ENCODE assay signal across 8 cellular contexts in the genomic region with DNA sequence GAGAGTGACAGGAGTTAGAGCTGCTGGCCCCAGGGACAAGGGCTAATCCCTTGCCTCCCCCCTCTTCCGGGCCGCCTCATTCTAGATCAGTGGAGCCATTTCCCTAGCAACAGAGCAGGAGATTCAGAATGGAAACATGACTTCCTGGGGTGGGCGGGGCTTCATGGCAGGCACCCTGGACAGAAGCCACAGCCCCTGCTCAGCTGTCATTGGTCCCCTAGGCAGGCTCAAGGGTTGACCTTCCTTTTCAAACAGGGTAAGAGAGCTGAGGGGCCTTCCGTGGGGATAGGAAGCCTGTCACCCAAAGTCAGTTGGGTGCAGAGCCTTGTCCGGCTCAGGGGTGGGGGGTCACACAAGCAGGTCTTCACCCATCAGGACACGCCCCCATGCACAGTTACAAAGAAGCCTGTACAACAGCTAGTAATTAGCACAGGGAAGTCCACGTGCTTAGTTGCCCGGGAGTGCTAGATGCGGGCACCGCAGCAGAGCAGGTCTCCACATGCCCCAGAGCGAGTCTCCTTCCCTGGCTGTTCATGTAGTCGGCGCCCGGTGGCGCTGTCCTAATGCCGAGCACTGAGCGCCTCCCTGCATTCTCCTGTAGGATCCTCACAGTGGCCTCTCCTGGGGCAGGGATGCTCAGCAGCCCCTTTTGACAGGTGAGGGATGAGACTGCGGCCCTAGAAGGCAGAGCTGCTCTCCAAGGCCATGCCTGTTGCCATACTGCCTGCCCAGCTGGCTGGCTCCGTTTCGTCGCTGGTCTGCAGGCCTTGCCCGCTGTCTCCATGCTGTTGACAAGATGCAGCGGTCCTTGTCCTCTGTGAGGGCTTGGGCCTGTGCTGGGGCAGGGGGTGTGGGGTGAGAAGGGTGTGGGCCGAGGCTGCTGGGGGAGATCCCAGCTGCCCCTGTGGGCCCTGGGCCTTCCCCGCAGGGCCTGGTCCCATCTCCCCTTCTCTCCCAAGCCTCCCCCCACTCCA. TPM values are rescaled to one million over a fixed set of nuclear protein-coding genes. Genes with fewer than 3 reads are reported as not detected.
A peak's percentile ranks its signal among the peaks of the same experiment; 100 is the strongest.
DNase-seq lines count a peak whose midpoint lies in the region; ATAC-seq, FAIRE-seq and TF ChIP-seq lines count a peak whose summit lies in the region.

No MANE protein-coding gene starts in this region.

- no peaks in the 10 kb centered on the region for H3K27me3 Mint-ChIP-seq in activated CD8-positive, alpha-beta T cell treated with anti-CD3 and anti-CD28 coated beads, Interleukin-2, amount 10 ng/mL, durations not matched to agents 7 days and 5 days (ENCODE audit: low read depth)
- no peaks in the 10 kb centered on the region for H3K27me3 Mint-ChIP-seq in osteocyte (ENCODE audit: unreplicated experiment)

- H4K20me1 ChIP-seq in BLaER1 treated with 17β-estradiol and CSF1 and Interleukin-3, amounts not matched to agents 10 nM and 100 nM, result peaks cover 32 to 98% (median 94%) of the 10 kb centered on the region in 11 experiments; a peak in 21 of 22 replicates

- ATAC-seq in activated CD8-positive, alpha-beta T cell treated with anti-CD3 and anti-CD28 coated beads, Interleukin-2, amount 10 ng/mL, durations not matched to agents 7 days and 5 days, result peak; percentile 25
- ATAC-seq in GM18511 (IDR thresholded peaks at IDR 0.05; ENCODE audit: unreplicated experiment) (no peak), HG02588 (IDR thresholded peaks at IDR 0.05; ENCODE audit: unreplicated experiment) (no peak)

- CTCF ChIA-PET in activated CD8-positive, alpha-beta T cell treated with anti-CD3 and anti-CD28 coated beads, Interleukin-2, amount 10 ng/mL, durations not matched to agents 7 days and 5 days (lab: Charles Lee), result interaction anchor here (1.0 to 2.6 kb wide), 4 partner anchors 22 to 128 kb away, joined by 3 to 10 read pairs (median 4); no protein-coding TSS in a partner anchor

- H3K9ac ChIP-seq in BLaER1 treated with 17β-estradiol and CSF1 and Interleukin-3, amounts not matched to agents 10 nM and 100 nM, result peak overlapping the region; percentile 46 to 92 (median 88); a peak in 21 of 22 replicates

- H3K4me1 ChIP-seq in BLaER1 treated with 17β-estradiol and CSF1 and Interleukin-3, amounts not matched to agents 10 nM and 100 nM, result peaks cover 60 to 82% (median 78%) of the 10 kb centered on the region in 10 experiments

- TF ChIP-seq POLR2A in H54 (IDR thresholded peaks at IDR 0.05; ENCODE audit: low read depth, low read length), result no peak

- H3K4me3 Mint-ChIP-seq in activated CD8-positive, alpha-beta T cell treated with anti-CD3 and anti-CD28 coated beads, Interleukin-2, amount 10 ng/mL, durations not matched to agents 7 days and 5 days, result no peak overlapping the region
- H3K4me3 Mint-ChIP-seq in osteocyte (ENCODE audit: unreplicated experiment), result no peak overlapping the region

- H3K4me3 ChIP-seq in BLaER1 treated with 17β-estradiol and CSF1 and Interleukin-3, amounts not matched to agents 10 nM and 100 nM, result peak overlapping the region in 9 of 10 experiments; percentile 38 to 94 (median 87); a peak in 18 of 20 replicates

- H3K9me3 ChIP-seq in BLaER1 treated with 17β-estradiol and CSF1 and Interleukin-3, amounts not matched to agents 10 nM and 100 nM (replicated peaks in 1 of 11), result no peaks in the 10 kb centered on the region

- peak overlapping the region; percentile 64 for H3K27ac Mint-ChIP-seq in activated CD8-positive, alpha-beta T cell treated with anti-CD3 and anti-CD28 coated beads, Interleukin-2, amount 10 ng/mL, durations not matched to agents 7 days and 5 days
- H3K27ac Mint-ChIP-seq in osteocyte (ENCODE audit: unreplicated experiment), result peak overlapping the region; percentile 59

- H3K36me3 ChIP-seq in BLaER1 treated with 17β-estradiol and CSF1 and Interleukin-3, amounts not matched to agents 10 nM and 100 nM, result peaks cover 16 to 37% (median 28%) of the 10 kb centered on the region in 11 experiments

- FAIRE-seq in H54 (lab: Jason Lieb, UNC), result no peak
- no peak for FAIRE-seq in frontal cortex (lab: Jason Lieb, UNC)

- no peaks in the 10 kb centered on the region for H3K9me3 Mint-ChIP-seq in activated CD8-positive, alpha-beta T cell treated with anti-CD3 and anti-CD28 coated beads, Interleukin-2, amount 10 ng/mL, durations not matched to agents 7 days and 5 days (ENCODE audit: insufficient read depth)
- H3K9me3 Mint-ChIP-seq in osteocyte (ENCODE audit: unreplicated experiment), result no peaks in the 10 kb centered on the region

- peaks cover 8% of the 10 kb centered on the region for H3K36me3 Mint-ChIP-seq in activated CD8-positive, alpha-beta T cell treated with anti-CD3 and anti-CD28 coated beads, Interleukin-2, amount 10 ng/mL, durations not matched to agents 7 days and 5 days (ENCODE audit: low read depth)
- peaks cover 3% of the 10 kb centered on the region for H3K36me3 Mint-ChIP-seq in osteocyte (ENCODE audit: unreplicated experiment)

- peak overlapping the region; percentile 95 to 100 (median 99) for H3K4me2 ChIP-seq in BLaER1 treated with 17β-estradiol and CSF1 and Interleukin-3, amounts not matched to agents 10 nM and 100 nM

- no peaks in the 10 kb centered on the region for H3K27me3 ChIP-seq in BLaER1 treated with 17β-estradiol and CSF1 and Interleukin-3, amounts not matched to agents 10 nM and 100 nM

- peak overlapping the region; percentile 62 to 88 (median 80) for H3K27ac ChIP-seq in BLaER1 treated with 17β-estradiol and CSF1 and Interleukin-3, amounts not matched to agents 10 nM and 100 nM

- peaks cover 31% of the 10 kb centered on the region for H3K4me1 Mint-ChIP-seq in activated CD8-positive, alpha-beta T cell treated with anti-CD3 and anti-CD28 coated beads, Interleukin-2, amount 10 ng/mL, durations not matched to agents 7 days and 5 days (ENCODE audit: low read depth)
- H3K4me1 Mint-ChIP-seq in osteocyte (ENCODE audit: unreplicated experiment), result peaks cover 17% of the 10 kb centered on the region

- POLR2A ChIA-PET in activated CD8-positive, alpha-beta T cell treated with anti-CD3 and anti-CD28 coated beads, Interleukin-2, amount 10 ng/mL, durations not matched to agents 7 days and 5 days (lab: Charles Lee), result no interaction called here

- DNase-seq in H54 (ENCODE audit: insufficient read length, low spot score), result peak; percentile 67
- DNase-seq in NCI-H345 (lab: John Stamatoyannopoulos, UW), result peak; percentile 63
- peak; percentile 74 for DNase-seq in activated CD8-positive, alpha-beta T cell treated with anti-CD3 and anti-CD28 coated beads, Interleukin-2, amount 10 ng/mL, durations not matched to agents 7 days and 5 days
- peak; percentile 56 to 78 for DNase-seq in frontal cortex (ENCODE audit: low spot score in 2 of 2)
- DNase-seq in osteocyte (ENCODE audit: extremely low spot score, unreplicated experiment), result no peak

- no peak for TF ChIP-seq CTCF in osteocyte (IDR thresholded peaks at IDR 0.05)

RNA-seq across cellular contexts. Expression of gene TMEM201, which starts 5.1 kb away (rescaled TPM):
- 10 to 100 TPM; 21.1 to 23.2 TPM for total RNA-seq in activated CD8-positive, alpha-beta T cell treated with anti-CD3 and anti-CD28 coated beads, Interleukin-2, amount 10 ng/mL, durations not matched to agents 7 days and 5 days
- total RNA-seq in frontal cortex (3.7 TPM), osteocyte (17.3 and 17.9 TPM in 2 replicates)

RNA-seq across cellular contexts. Expression of gene SLC25A33, which starts 54.5 kb away (rescaled TPM):
- total RNA-seq in activated CD8-positive, alpha-beta T cell treated with anti-CD3 and anti-CD28 coated beads, Interleukin-2, amount 10 ng/mL, durations not matched to agents 7 days and 5 days, result 1 to 10 TPM; 4.1 to 4.4 TPM
- total RNA-seq in frontal cortex (12.2 TPM), osteocyte (6.9 and 7.0 TPM in 2 replicates)

RNA-seq across cellular contexts. Expression of gene PIK3CD, which starts 57.8 kb away (rescaled TPM):
- total RNA-seq in activated CD8-positive, alpha-beta T cell treated with anti-CD3 and anti-CD28 coated beads, Interleukin-2, amount 10 ng/mL, durations not matched to agents 7 days and 5 days, result 100 to 1,000 TPM; 283 to 285 TPM
- total RNA-seq in frontal cortex (10.6 TPM), osteocyte (10.1 and 14.6 TPM in 2 replicates)

Comparison
In these comparisons a context has a peak if more than half of its experiments do, and no peak if none do; other contexts are left out.
1. RNA of gene PIK3CD, which starts 57.8 kb away (total RNA-seq): 283 to 285 TPM in activated CD8-positive, alpha-beta T cell treated with anti-CD3 and anti-CD28 coated beads, Interleukin-2, amount 10 ng/mL, durations not matched to agents 7 days and 5 days; 10.1 to 14.6 TPM in osteocyte and 10.6 TPM in frontal cortex (single experiment); every median in the first group is over 10 times any median in the second.